2 cellular contexts compared by ENCODE assay signal in genomic region chr12:50030444-50030843, GRCh38.
TF ChIP-seq lines count a peak whose summit lies in the region.

No MANE protein-coding gene starts in this region.

TF ChIP-seq in Ishikawa, 13 proteins besides CTCF, POLR2A, EP300 and RAD21:
- TF ChIP-seq CEBPB (IDR thresholded peaks at IDR 0.05) = 0 out of 2 replicates have a peak, but pooled peaks have one; percentile 22

TF ChIP-seq in K562, 482 proteins besides CTCF, POLR2A, EP300 and RAD21:
- TF ChIP-seq, protein P1, sequence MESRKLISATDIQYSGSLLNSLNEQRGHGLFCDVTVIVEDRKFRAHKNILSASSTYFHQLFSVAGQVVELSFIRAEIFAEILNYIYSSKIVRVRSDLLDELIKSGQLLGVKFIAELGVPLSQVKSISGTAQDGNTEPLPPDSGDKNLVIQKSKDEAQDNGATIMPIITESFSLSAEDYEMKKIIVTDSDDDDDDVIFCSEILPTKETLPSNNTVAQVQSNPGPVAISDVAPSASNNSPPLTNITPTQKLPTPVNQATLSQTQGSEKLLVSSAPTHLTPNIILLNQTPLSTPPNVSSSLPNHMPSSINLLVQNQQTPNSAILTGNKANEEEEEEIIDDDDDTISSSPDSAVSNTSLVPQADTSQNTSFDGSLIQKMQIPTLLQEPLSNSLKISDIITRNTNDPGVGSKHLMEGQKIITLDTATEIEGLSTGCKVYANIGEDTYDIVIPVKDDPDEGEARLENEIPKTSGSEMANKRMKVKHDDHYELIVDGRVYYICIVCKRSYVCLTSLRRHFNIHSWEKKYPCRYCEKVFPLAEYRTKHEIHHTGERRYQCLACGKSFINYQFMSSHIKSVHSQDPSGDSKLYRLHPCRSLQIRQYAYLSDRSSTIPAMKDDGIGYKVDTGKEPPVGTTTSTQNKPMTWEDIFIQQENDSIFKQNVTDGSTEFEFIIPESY (CRISPR knock-in tag; IDR thresholded peaks at IDR 0.05) = peak; percentile 88
- peak; percentile 21; the same call in 1 of the 2 replicates for TF ChIP-seq L3MBTL2 (IDR thresholded peaks at IDR 0.05)
- TF ChIP-seq CEBPB (tag; IDR thresholded peaks at IDR 0.05) = peak; percentile 60
